Comparison of ENCODE assay signal across 9 cellular contexts in genomic region chr11:75499423-75500305, GRCh38. TPM values are rescaled to one million over a fixed set of nuclear protein-coding genes. Genes with fewer than 3 reads are reported as not detected.
DNase-seq lines count a peak whose midpoint lies in the region; ATAC-seq and TF ChIP-seq lines count a peak whose summit lies in the region.
"Had no signal": no experiment of that assay in that cellular context is flagged by ENCODE, and none has a peak within 500 bp of the region (broad histone marks: within the 10 kb centered on the region; RNA-seq: fewer than 3 reads in every experiment).

No MANE protein-coding gene starts in this region.

- H3K4me3 Mint-ChIP-seq in nephron: no peak overlapping the region

- H3K9ac ChIP-seq in PC-3 (ENCODE audit: low read length): no peak overlapping the region

- no peaks in the 10 kb centered on the region for H3K79me2 ChIP-seq in PC-3 (ENCODE audit: low read length)

- no peak for TF ChIP-seq CTCF in AG04450 (IDR thresholded peaks at IDR 0.05; ENCODE audit: low read depth, low read length)
- no peak for TF ChIP-seq CTCF in PC-3 (conservative IDR thresholded peaks at IDR 0.05; ENCODE audit: low read depth, low read length)
- TF ChIP-seq CTCF in nephron (IDR thresholded peaks at IDR 0.05; ENCODE audit: unreplicated experiment in 3 of 3): no peak

- H3K9me3 ChIP-seq in AG04450 (ENCODE audit: control insufficient read depth, insufficient read depth, low read length) (no peaks in the 10 kb centered on the region), PC-3 (ENCODE audit: low read length) (no peaks in the 10 kb centered on the region), esophagus (ENCODE audit: control insufficient read depth in 2 of 2, insufficient read depth in 1 of 2, low read depth in 1 of 2, low read length in 1 of 2) (no peaks in the 10 kb centered on the region)

- peaks cover 30% of the 10 kb centered on the region for H3K4me1 Mint-ChIP-seq in nephron

- DNase-seq in AG04450 (ENCODE audit: low read depth, low spot score) (peak; percentile 86), PC-3 (peak; percentile 94), SHP77 treated with DMSO at 0.1 percent for 48 hours (lab: John Stamatoyannopoulos, UW) (no peak)
- DNase-seq: activated T-cell treated with anti-CD3 and anti-CD28 coated beads for 4 hours had no signal

- no peaks in the 10 kb centered on the region for H4K20me1 ChIP-seq in PC-3 (ENCODE audit: low read length)

- no TSS peak for BruUV-seq in PC-3 (replicated peaks; lab: Mats Ljungman, UMichigan)

- H3K4me2 ChIP-seq in PC-3 (ENCODE audit: low read length): peak overlapping the region; percentile 69

- peaks cover 8% of the 10 kb centered on the region for H3K27me3 Mint-ChIP-seq in nephron (ENCODE audit: low read depth)

- peak; percentile 73 for ATAC-seq in PC-3
- ATAC-seq in GM18873 (IDR thresholded peaks at IDR 0.05; ENCODE audit: low FRiP score, unreplicated experiment): no peak
- no peak for ATAC-seq in HG03460 (IDR thresholded peaks at IDR 0.05; ENCODE audit: unreplicated experiment)
- no peak for ATAC-seq in GM18502 (IDR thresholded peaks at IDR 0.05; ENCODE audit: poor library complexity, unreplicated experiment)

- H3K27ac ChIP-seq in AG04450 (ENCODE audit: low read depth, low read length) (peak overlapping the region; percentile 80), PC-3 (ENCODE audit: low read length) (peak overlapping the region; percentile 68), esophagus (ENCODE audit: low read depth in 2 of 2, low read length in 1 of 2) (peak overlapping the region; percentile 17 to 26)

- peak overlapping the region in 2 of 3 experiments; percentile 20 to 34 for H3K27ac Mint-ChIP-seq in nephron

- intact Hi-C loops in PC-3 (cut with micrococcal nuclease): loop anchor here (5.0 kb wide), 2 partner anchors 33 to 52 kb away; no protein-coding TSS in a partner anchor

- no peaks in the 10 kb centered on the region for H3K9me3 Mint-ChIP-seq in nephron

- H2AFZ ChIP-seq in PC-3 (ENCODE audit: low read length): no peak overlapping the region

- POLR2A ChIA-PET in AG04450 (lab: Yijun Ruan, JAX) (interaction anchor here (0.7 to 0.8 kb wide), 2 partner anchors 23 to 26 kb away, joined by 5 to 9 read pairs; partner anchors contain the start of gene GDPD5), PC-3 (lab: Charles Lee; ENCODE audit: unreplicated experiment) (interaction anchor here (0.6 kb wide), 1 partner anchor 26 kb away, joined by 3 read pairs; no protein-coding TSS in a partner anchor)

- no peaks in the 10 kb centered on the region for H3K9me2 ChIP-seq in PC-3 (replicated peaks; ENCODE audit: low read length)

- CTCF ChIA-PET in AG04450 (lab: Charles Lee): interaction anchor here (1.1 kb wide), 1 partner anchor 55 kb away, joined by 3 read pairs; no protein-coding TSS in a partner anchor
- CTCF ChIA-PET in PC-3 (lab: Charles Lee): interaction anchor here (0.9 kb wide), 1 partner anchor 26 kb away, joined by 11 read pairs; the partner anchor contains the start of gene GDPD5

- WGBS in esophagus, 2 donors: 58 to 71% methylated on average over 8 of the region's 8 CpGs

- H3K4me1 ChIP-seq in PC-3 (ENCODE audit: insufficient read depth, low read length) (peaks cover 41% of the 10 kb centered on the region), esophagus (ENCODE audit: control insufficient read depth in 2 of 2, insufficient read depth in 2 of 2, low read length in 1 of 2) (peaks cover 0 to 4% of the 10 kb centered on the region in 2 donors)

- no peaks in the 10 kb centered on the region for H3F3A ChIP-seq in PC-3 (ENCODE audit: low read length, unreplicated experiment)

- H3K4me3 ChIP-seq in AG04450 (ENCODE audit: low read depth, low read length) (no peak overlapping the region), PC-3 (ENCODE audit: low read length) (0 out of 2 replicates have a peak overlapping the region, but pooled peaks have one; percentile 28), esophagus (ENCODE audit: low read depth in 1 of 2, low read length in 2 of 2) (no peak overlapping the region)

- H3K27me3 ChIP-seq in AG04450 (ENCODE audit: control insufficient read depth, insufficient read depth, low read length) (no peaks in the 10 kb centered on the region), PC-3 (ENCODE audit: low read length) (no peaks in the 10 kb centered on the region), esophagus (ENCODE audit: control insufficient read depth in 1 of 2, insufficient read depth in 2 of 2, low read length in 2 of 2) (no peaks in the 10 kb centered on the region)

- no peaks in the 10 kb centered on the region for H3K36me3 Mint-ChIP-seq in nephron (ENCODE audit: low read depth)

- H3K36me3 ChIP-seq in PC-3 (ENCODE audit: low read depth, low read length) (no peaks in the 10 kb centered on the region), esophagus (ENCODE audit: control insufficient read depth in 2 of 2, insufficient read depth in 2 of 2, low read length in 1 of 2) (no peaks in the 10 kb centered on the region)

RNA-seq across cellular contexts. Expression of gene GDPD5, which starts 26.1 kb away (rescaled TPM):
- polyA plus RNA-seq in AG04450 (2011; rRNA removed): 1.4 and 1.9 TPM in 2 replicates
- polyA minus RNA-seq in AG04450 (2011; rRNA and poly(A)+ RNA removed): 3.3 and 4.4 TPM in 2 replicates
- 21.4 and 31.1 TPM in 2 replicates for total RNA-seq in PC-3 (2014; rRNA removed)
- polyA plus RNA-seq in esophagus: 1 to 10 TPM; 1.9 to 3.0 TPM

Comparison
In these comparisons a context has a peak if more than half of its experiments do, and no peak if none do; other contexts are left out.
1. H3K27ac ChIP-seq: peak in every context shown above with its lines; median percentile 80 in AG04450; 68 in PC-3; 22 in esophagus.